Comparison of ENCODE assay signal across 26 cellular contexts in genomic region chr12:58419905-58420304, GRCh38.
A peak's percentile ranks its signal among the peaks of the same experiment; 100 is the strongest.
DNase-seq lines count a peak whose midpoint lies in the region; ATAC-seq, FAIRE-seq and TF ChIP-seq lines count a peak whose summit lies in the region.
"Had no signal": no experiment of that assay in that cellular context is flagged by ENCODE, and none has a peak within 500 bp of the region (broad histone marks: within the 10 kb centered on the region; RNA-seq: fewer than 3 reads in every experiment).

No MANE protein-coding gene starts in this region.

- peaks cover 4% of the 10 kb centered on the region for H3K9me3 Mint-ChIP-seq in mesothelial cell of epicardium
- H3K9me3 Mint-ChIP-seq in T-helper 2 cell treated with Interferon-gamma antibody and Interleukin-4, amounts not matched to agents 5 μg/mL and 100 μg/mL, for 36 hours, result no peaks in the 10 kb centered on the region
- H3K9me3 Mint-ChIP-seq: T-cell had no signal

- H3K9me2 ChIP-seq in PC-9 (ENCODE audit: insufficient read depth), result no peaks in the 10 kb centered on the region

- H3K36me3 ChIP-seq in PC-9 (ENCODE audit: low read depth), result no peaks in the 10 kb centered on the region
- H3K36me3 ChIP-seq: tibial nerve had no signal

- BruUV-seq in PC-9 (replicated peaks; lab: Mats Ljungman, UMichigan), result no TSS peak

- TF ChIP-seq CTCF in PC-9 (conservative IDR thresholded peaks at IDR 0.05) (no peak), mesothelial cell of epicardium (IDR thresholded peaks at IDR 0.05; ENCODE audit: unreplicated experiment) (no peak)

- H3K4me3 Mint-ChIP-seq in mesothelial cell of epicardium, result no peak overlapping the region
- no peak overlapping the region for H3K4me3 Mint-ChIP-seq in T-helper 2 cell treated with Interferon-gamma antibody and Interleukin-4, amounts not matched to agents 5 μg/mL and 100 μg/mL, for 36 hours
- H3K4me3 Mint-ChIP-seq: activated CD4-positive, alpha-beta T cell treated with anti-CD3 and anti-CD28 coated beads for 36 hours; activated naive CD8-positive, alpha-beta T cell; CD4-positive, CD25-positive, alpha-beta regulatory T cell; T-cell had no signal

- no peaks in the 10 kb centered on the region for H3K27me3 Mint-ChIP-seq in mesothelial cell of epicardium (ENCODE audit: low read depth)
- H3K27me3 Mint-ChIP-seq in T-helper 2 cell treated with Interferon-gamma antibody and Interleukin-4, amounts not matched to agents 5 μg/mL and 100 μg/mL, for 36 hours (ENCODE audit: low read depth), result peaks cover 25% of the 10 kb centered on the region
- H3K27me3 Mint-ChIP-seq: progenitor cell of endocrine pancreas had no signal

- H3K27ac ChIP-seq in PC-9, result peak overlapping the region; percentile 56
- H3K27ac ChIP-seq: body of pancreas, coronary artery, tibial nerve had no signal

- H3K4me1 ChIP-seq in PC-9 (replicated peaks; ENCODE audit: insufficient read depth), result peaks cover 40% of the 10 kb centered on the region
- H3K4me1 ChIP-seq: body of pancreas had no signal

- DNase-seq in EL, result peak; percentile 23
- DNase-seq in PC-9, result no peak
- DNase-seq in mesothelial cell of epicardium (ENCODE audit: low spot score in 2 of 2, unreplicated experiment in 2 of 2), result no peak
- no peak for DNase-seq in COR-L47 (lab: John Stamatoyannopoulos, UW)
- no peak for DNase-seq in T-helper 2 cell treated with Interferon-gamma antibody and Interleukin-4, amounts not matched to agents 5 μg/mL and 100 μg/mL, for 36 hours (ENCODE audit: low spot score)
- DNase-seq: activated CD4-positive, alpha-beta T cell treated with anti-CD3 and anti-CD28 coated beads for 36 hours; body of pancreas; CD4-positive, CD25-positive, alpha-beta regulatory T cell; DMS153; kidney glomerular epithelial cell; NCI-H1417 treated with DMSO at 0.1 percent for 48 hours; NCI-H524 treated with DMSO at 0.1 percent for 48 hours; Right ventricle myocardium superior; stimulated activated naive CD4-positive, alpha-beta T cell; T-cell had no signal

- H3F3A ChIP-seq in PC-9 (ENCODE audit: insufficient read depth, low read depth), result peaks cover 27% of the 10 kb centered on the region

- ATAC-seq in GM21526 (IDR thresholded peaks at IDR 0.05; ENCODE audit: low FRiP score, unreplicated experiment) (no peak), HG02884 (IDR thresholded peaks at IDR 0.05; ENCODE audit: unreplicated experiment) (no peak)
- ATAC-seq: activated CD4-positive, alpha-beta T cell treated with anti-CD3 and anti-CD28 coated beads for 36 hours; body of pancreas; GM12878; T-cell had no signal

- no peaks in the 10 kb centered on the region for H4K20me1 ChIP-seq in PC-9 (ENCODE audit: insufficient read depth)

- peak overlapping the region; percentile 8; the same call in 1 of the 2 replicates for H3K4me3 ChIP-seq in PC-9
- H3K4me3 ChIP-seq: body of pancreas, coronary artery, GM12878, tibial nerve had no signal

- intact Hi-C loops in PC-9 (cut with micrococcal nuclease; ENCODE audit: unreplicated experiment), result loop anchor here (5.0 kb wide), 1 partner anchor 108 kb away; no protein-coding TSS in a partner anchor

- H3K36me3 Mint-ChIP-seq in mesothelial cell of epicardium, result no peaks in the 10 kb centered on the region
- no peaks in the 10 kb centered on the region for H3K36me3 Mint-ChIP-seq in T-helper 2 cell treated with Interferon-gamma antibody and Interleukin-4, amounts not matched to agents 5 μg/mL and 100 μg/mL, for 36 hours (ENCODE audit: low read depth)
- H3K36me3 Mint-ChIP-seq: activated naive CD8-positive, alpha-beta T cell; CD4-positive, CD25-positive, alpha-beta regulatory T cell; T-cell had no signal

- H3K4me2 ChIP-seq in PC-9, result peak overlapping the region; percentile 49

- no peaks in the 10 kb centered on the region for H3K27me3 ChIP-seq in PC-9 (ENCODE audit: insufficient read depth, low read depth)
- H3K27me3 ChIP-seq: body of pancreas, tibial nerve had no signal

- FAIRE-seq in endometrium (lab: Jason Lieb, UNC), result peak; percentile 43
- FAIRE-seq: frontal cortex, GM12878, GM19239, H1 had no signal

- no peaks in the 10 kb centered on the region for H3K79me2 ChIP-seq in PC-9 (ENCODE audit: low read depth)

- H3K9me3 ChIP-seq in PC-9 (ENCODE audit: insufficient read depth, low read depth), result peaks cover 17% of the 10 kb centered on the region; the same call in 1 of the 2 replicates
- H3K9me3 ChIP-seq: body of pancreas, tibial nerve had no signal

- peak overlapping the region; percentile 89 for H3K27ac Mint-ChIP-seq in mesothelial cell of epicardium
- H3K27ac Mint-ChIP-seq in T-helper 2 cell treated with Interferon-gamma antibody and Interleukin-4, amounts not matched to agents 5 μg/mL and 100 μg/mL, for 36 hours, result no peak overlapping the region
- H3K27ac Mint-ChIP-seq: activated CD4-positive, alpha-beta T cell treated with anti-CD3 and anti-CD28 coated beads for 36 hours; activated naive CD8-positive, alpha-beta T cell; CD4-positive, CD25-positive, alpha-beta regulatory T cell; progenitor cell of endocrine pancreas; T-cell had no signal

- no peak overlapping the region for H2AFZ ChIP-seq in PC-9

- peaks cover 68% of the 10 kb centered on the region for H3K4me1 Mint-ChIP-seq in mesothelial cell of epicardium
- peaks cover 16% of the 10 kb centered on the region for H3K4me1 Mint-ChIP-seq in T-helper 2 cell treated with Interferon-gamma antibody and Interleukin-4, amounts not matched to agents 5 μg/mL and 100 μg/mL, for 36 hours (ENCODE audit: low read depth)

- CTCF ChIA-PET in PC-9 (lab: Charles Lee), result no interaction called here

- POLR2A ChIA-PET in PC-9 (lab: Charles Lee; ENCODE audit: unreplicated experiment), result no interaction called here
